Comparison of ENCODE assay signal across 16 cellular contexts in genomic region chr15:92614301-92614700, GRCh38. TPM values are rescaled to one million over a fixed set of nuclear protein-coding genes. Genes with fewer than 3 reads are reported as not detected.
DNase-seq lines count a peak whose midpoint lies in the region; ATAC-seq and TF ChIP-seq lines count a peak whose summit lies in the region.
"Had no signal": no experiment of that assay in that cellular context is flagged by ENCODE, and none has a peak within 500 bp of the region (broad histone marks: within the 10 kb centered on the region; RNA-seq: fewer than 3 reads in every experiment).

No MANE protein-coding gene starts in this region.

- peak in 1 of 3 donors; percentile 11 for TF ChIP-seq POLR2A in body of pancreas (IDR thresholded peaks at IDR 0.05)

- H3K56ac ChIP-seq in mesendoderm (ENCODE audit: low read length): no peak overlapping the region

- H3K27ac ChIP-seq in body of pancreas (peak overlapping the region; percentile 53 to 81 (median 54)), mesendoderm (ENCODE audit: low read depth, low read length) (no peak overlapping the region)

- H3K79me2 ChIP-seq in mesendoderm (ENCODE audit: control insufficient read depth, insufficient read depth, low read length): no peaks in the 10 kb centered on the region

- H2BK5ac ChIP-seq in mesendoderm (ENCODE audit: low read length): no peak overlapping the region

- no peak for ATAC-seq in stimulated activated naive CD8-positive, alpha-beta T cell treated with anti-CD3 and anti-CD28 coated beads, Interleukin-15, amount 100 ng/mL, for 72 hours
- ATAC-seq in stimulated activated naive CD8-positive, alpha-beta T cell treated with anti-CD3 and anti-CD28 coated beads, Interleukin-15, Interleukin-2, amounts not matched to agents 100 U/mL and 50 U/mL, for 24 hours: no peak
- peak; percentile 68 for ATAC-seq in body of pancreas

- no peaks in the 10 kb centered on the region for H3K27me3 Mint-ChIP-seq in stimulated activated naive CD8-positive, alpha-beta T cell treated with anti-CD3 and anti-CD28 coated beads, Interleukin-15, amount 100 ng/mL, for 72 hours
- no peaks in the 10 kb centered on the region for H3K27me3 Mint-ChIP-seq in nephron (ENCODE audit: low read depth)
- H3K27me3 Mint-ChIP-seq in progenitor cell of endocrine pancreas: no peaks in the 10 kb centered on the region
- H3K27me3 Mint-ChIP-seq: CD4-positive, CD25-positive, alpha-beta regulatory T cell had no signal

- H3K4me1 ChIP-seq in body of pancreas (peaks cover 61% of the 10 kb centered on the region), mesendoderm (ENCODE audit: control insufficient read depth, low read depth, low read length) (no peaks in the 10 kb centered on the region)

- no peak overlapping the region for H2BK15ac ChIP-seq in mesendoderm (replicated peaks; ENCODE audit: low read depth)

- no peak overlapping the region for H3K4me2 ChIP-seq in mesendoderm (ENCODE audit: low read length)

- peaks cover 2% of the 10 kb centered on the region for H3K79me1 ChIP-seq in mesendoderm (ENCODE audit: low read length)

- H3K27me3 ChIP-seq in body of pancreas: no peaks in the 10 kb centered on the region
- no peaks in the 10 kb centered on the region for H3K27me3 ChIP-seq in mesendoderm (ENCODE audit: insufficient read depth, low read length, poor library complexity)
- H3K27me3 ChIP-seq: MG63 had no signal

- H2BK120ac ChIP-seq in mesendoderm (ENCODE audit: low read depth, low read length): no peak overlapping the region

- H4K5ac ChIP-seq in mesendoderm (ENCODE audit: low read length): no peak overlapping the region

- no peak overlapping the region for H3K23ac ChIP-seq in mesendoderm (ENCODE audit: low read length)

- H3K4me3 Mint-ChIP-seq in stimulated activated naive CD8-positive, alpha-beta T cell treated with anti-CD3 and anti-CD28 coated beads, Interleukin-15, amount 100 ng/mL, for 72 hours: no peak overlapping the region
- H3K4me3 Mint-ChIP-seq in nephron (no peak overlapping the region), progenitor cell of endocrine pancreas (ENCODE audit: low read depth) (no peak overlapping the region)
- H3K4me3 Mint-ChIP-seq: CD4-positive, CD25-positive, alpha-beta regulatory T cell had no signal

- no peak overlapping the region for H2AK5ac ChIP-seq in mesendoderm (ENCODE audit: low read length)

- H3K4me1 Mint-ChIP-seq in stimulated activated naive CD8-positive, alpha-beta T cell treated with anti-CD3 and anti-CD28 coated beads, Interleukin-15, amount 100 ng/mL, for 72 hours: no peaks in the 10 kb centered on the region
- H3K4me1 Mint-ChIP-seq in nephron (peaks cover 48% of the 10 kb centered on the region), progenitor cell of endocrine pancreas (ENCODE audit: low read depth) (peaks cover 23% of the 10 kb centered on the region)
- H3K4me1 Mint-ChIP-seq: CD4-positive, CD25-positive, alpha-beta regulatory T cell had no signal

- H3K9me3 ChIP-seq in body of pancreas: no peaks in the 10 kb centered on the region
- H3K9me3 ChIP-seq: MG63 had no signal

- H3K18ac ChIP-seq in mesendoderm (ENCODE audit: low read length): no peak overlapping the region

- intact Hi-C loops in body of pancreas (cut with DNase I): no loop called here

- TF ChIP-seq CTCF in body of pancreas (IDR thresholded peaks at IDR 0.05) (no peak), nephron (IDR thresholded peaks at IDR 0.05; ENCODE audit: unreplicated experiment in 3 of 3) (no peak), progenitor cell of endocrine pancreas (IDR thresholded peaks at IDR 0.05; ENCODE audit: unreplicated experiment) (no peak)

- H4K8ac ChIP-seq in mesendoderm (ENCODE audit: low read depth, low read length): no peak overlapping the region

- no peak overlapping the region for H3K4ac ChIP-seq in mesendoderm (ENCODE audit: low read depth, low read length)

- H3K27ac Mint-ChIP-seq in stimulated activated naive CD8-positive, alpha-beta T cell treated with anti-CD3 and anti-CD28 coated beads, Interleukin-15, amount 100 ng/mL, for 72 hours: peak overlapping the region; percentile 30 to 72
- H3K27ac Mint-ChIP-seq in nephron (peak overlapping the region in 2 of 3 experiments; percentile 11 to 37), progenitor cell of endocrine pancreas (no peak overlapping the region)
- H3K27ac Mint-ChIP-seq: CD4-positive, CD25-positive, alpha-beta regulatory T cell had no signal

- WGBS in body of pancreas, 2 donors: 33 to 49% methylated on average over 4 of the region's 4 CpGs
- no CpG with 5 or more reads among the region's 4 CpGs for WGBS in mesendoderm (ENCODE audit: extremely low coverage, insufficient coverage, low lambda C conversion rate)

- H3K9ac ChIP-seq in mesendoderm (ENCODE audit: low read length): no peak overlapping the region

- H3K36me3 Mint-ChIP-seq in nephron (ENCODE audit: low read depth) (no peaks in the 10 kb centered on the region), progenitor cell of endocrine pancreas (ENCODE audit: insufficient read depth) (peaks cover 2% of the 10 kb centered on the region)
- H3K36me3 Mint-ChIP-seq: CD4-positive, CD25-positive, alpha-beta regulatory T cell had no signal

- no peaks in the 10 kb centered on the region for H3K36me3 ChIP-seq in body of pancreas (replicated peaks in 1 of 2; ENCODE audit: insufficient read depth in 1 of 2, low read depth in 2 of 2)
- H3K36me3 ChIP-seq in mesendoderm (ENCODE audit: control insufficient read depth, insufficient read depth, low read length): peaks cover 2% of the 10 kb centered on the region

- H3K4me3 ChIP-seq in body of pancreas: no peak overlapping the region
- H3K4me3 ChIP-seq in mesendoderm (ENCODE audit: low read length): no peak overlapping the region
- H3K4me3 ChIP-seq: MG63 had no signal

- H3K9me3 Mint-ChIP-seq in stimulated activated naive CD8-positive, alpha-beta T cell treated with anti-CD3 and anti-CD28 coated beads, Interleukin-15, amount 100 ng/mL, for 72 hours: no peaks in the 10 kb centered on the region
- no peaks in the 10 kb centered on the region for H3K9me3 Mint-ChIP-seq in nephron
- H3K9me3 Mint-ChIP-seq in progenitor cell of endocrine pancreas (ENCODE audit: low read depth): no peaks in the 10 kb centered on the region
- H3K9me3 Mint-ChIP-seq: CD4-positive, CD25-positive, alpha-beta regulatory T cell had no signal

- no peak for DNase-seq in stimulated activated naive CD8-positive, alpha-beta T cell treated with anti-CD3 and anti-CD28 coated beads, Interleukin-15, amount 100 ng/mL, for 72 hours
- no peak for DNase-seq in stimulated activated naive CD8-positive, alpha-beta T cell treated with anti-CD3 and anti-CD28 coated beads, Interleukin-15, Interleukin-2, amounts not matched to agents 100 U/mL and 50 U/mL, for 24 hours
- DNase-seq in body of pancreas: peak; percentile 70 to 88 (median 80)
- no peak for DNase-seq in ecto neural progenitor cell (ENCODE audit: low spot score)
- no peak for DNase-seq in mesendoderm
- DNase-seq in stimulated activated CD4-positive, alpha-beta T cell treated with anti-CD3 and anti-CD28 coated beads, Interleukin-4, amount 100 ng/mL, for 24 hours: no peak
- no peak for DNase-seq in progenitor cell of endocrine pancreas (ENCODE audit: low spot score, unreplicated experiment)
- DNase-seq: AML-193; CD4-positive, CD25-positive, alpha-beta regulatory T cell; KG1; MG63; NCI-H1105 treated with DMSO at 0.1 percent for 48 hours; NCI-H187 treated with DMSO at 0.1 percent for 48 hours; NCI-H2171 treated with DMSO at 0.1 percent for 48 hours; SIG-M5 had no signal

RNA-seq across cellular contexts. Expression of gene FAM174B, which starts 41.3 kb away (rescaled TPM):
- total RNA-seq in body of pancreas (10 to 100 TPM; 51.4 to 59.9 TPM), progenitor cell of endocrine pancreas (33.4 and 37.0 TPM in 2 replicates)
- polyA plus RNA-seq in mesendoderm (2013, experiment 1 of 2): 75.6 TPM
- 71.2 TPM for polyA plus RNA-seq in mesendoderm (2013, experiment 2 of 2)

Comparison
In these comparisons a context has a peak if more than half of its experiments do, and no peak if none do; other contexts are left out.
1. DNase-seq: peak in body of pancreas (4 of 4); none in stimulated activated naive CD8-positive, alpha-beta T cell treated with anti-CD3 and anti-CD28 coated beads, Interleukin-15, amount 100 ng/mL, for 72 hours (0 of 2), stimulated activated naive CD8-positive, alpha-beta T cell treated with anti-CD3 and anti-CD28 coated beads, Interleukin-15, Interleukin-2, amounts not matched to agents 100 U/mL and 50 U/mL, for 24 hours (single experiment), ecto neural progenitor cell (single experiment), mesendoderm (single experiment), stimulated activated CD4-positive, alpha-beta T cell treated with anti-CD3 and anti-CD28 coated beads, Interleukin-4, amount 100 ng/mL, for 24 hours (single experiment) and progenitor cell of endocrine pancreas (single experiment).